In genomic region chr5:61162010-61162831, GRCh38 we compare ENCODE assay signal across 1 cellular context.
TF ChIP-seq lines count a peak whose summit lies in the region.

Gene SMIM15, minus strand, starts transcription at chr5:61162468. Its CDS starts 2,297 bp downstream, at chr5:61160171.

TF ChIP-seq in K562, 482 proteins besides CTCF, POLR2A, EP300 and RAD21 (continued from another document):
- no peak; the same call in 1 of the 2 replicates for TF ChIP-seq ZFP91 (CRISPR knock-in tag; IDR thresholded peaks at IDR 0.05)
- no peak for TF ChIP-seq SREBF2 (CRISPR knock-in tag; IDR thresholded peaks at IDR 0.05)
- TF ChIP-seq GTF2B (IDR thresholded peaks at IDR 0.05; ENCODE audit: extremely low read depth, insufficient read length): no peak
- TF ChIP-seq GABPB2 (CRISPR knock-in tag; conservative IDR thresholded peaks at IDR 0.05): no peak
- TF ChIP-seq PATZ1 (CRISPR knock-in tag; IDR thresholded peaks at IDR 0.05; ENCODE audit: borderline replicate concordance): no peak
- peak; percentile 65; the same call in 1 of the 2 replicates for TF ChIP-seq ATF7 (IDR thresholded peaks at IDR 0.05)
- no peak for TF ChIP-seq TCFL5 (CRISPR knock-in tag; conservative IDR thresholded peaks at IDR 0.05)
- TF ChIP-seq XRCC4 (IDR thresholded peaks at IDR 0.05; ENCODE audit: extremely low read depth, insufficient read depth, insufficient read length): no peak
- TF ChIP-seq HNRNPH1 (optimal IDR thresholded peaks at IDR 0.05; ENCODE audit: low read depth, low read length): no peak
- TF ChIP-seq NCOR1 (IDR thresholded peaks at IDR 0.05): no peak
- no peak for TF ChIP-seq FOXM1 (IDR thresholded peaks at IDR 0.05; ENCODE audit: low read depth)
- 0 out of 2 replicates have a peak, but pooled peaks have one; percentile 76 for TF ChIP-seq FOXM1 (CRISPR knock-in tag; IDR thresholded peaks at IDR 0.05; ENCODE audit: low read depth)
- no peak for TF ChIP-seq ZBTB8A (IDR thresholded peaks at IDR 0.05; ENCODE audit: partially characterized antibody)
- no peak for TF ChIP-seq ATF4 (CRISPR knock-in tag; IDR thresholded peaks at IDR 0.05)
- no peak for TF ChIP-seq ZNF57 (CRISPR knock-in tag; IDR thresholded peaks at IDR 0.05)
- TF ChIP-seq SIRT6 (IDR thresholded peaks at IDR 0.05; ENCODE audit: low read depth, low read length): no peak
- TF ChIP-seq SNAPC5 (CRISPR knock-in tag; IDR thresholded peaks at IDR 0.05): no peak
- TF ChIP-seq ESRRA (IDR thresholded peaks at IDR 0.05; ENCODE audit: borderline replicate concordance, low read depth): peak; percentile 59; the same call in 1 of the 2 replicates
- peak; percentile 21; the same call in 1 of the 2 replicates for TF ChIP-seq TOE1 (IDR thresholded peaks at IDR 0.05; ENCODE audit: borderline replicate concordance)
- no peak for TF ChIP-seq TOE1 (CRISPR knock-in tag; IDR thresholded peaks at IDR 0.05; ENCODE audit: borderline replicate concordance, low read depth)
- TF ChIP-seq ZNF282 (CRISPR knock-in tag; IDR thresholded peaks at IDR 0.05): no peak
- TF ChIP-seq ERF (CRISPR knock-in tag; IDR thresholded peaks at IDR 0.05): no peak
- TF ChIP-seq IRF9 (tag; IDR thresholded peaks at IDR 0.05): no peak
- TF ChIP-seq NFIX (CRISPR knock-in tag; IDR thresholded peaks at IDR 0.05; ENCODE audit: low read depth): no peak
- no peak for TF ChIP-seq ETS2 (tag; IDR thresholded peaks at IDR 0.05; ENCODE audit: borderline replicate concordance, poor library complexity, severe bottlenecking)
- no peak for TF ChIP-seq ILF3 (IDR thresholded peaks at IDR 0.05; ENCODE audit: borderline replicate concordance)
- TF ChIP-seq ZNF140 (CRISPR knock-in tag; IDR thresholded peaks at IDR 0.05): no peak
- no peak; the same call in 1 of the 2 replicates for TF ChIP-seq RNF2 (IDR thresholded peaks at IDR 0.05)
- TF ChIP-seq SAFB2 (IDR thresholded peaks at IDR 0.05; ENCODE audit: borderline replicate concordance, low read depth, low read length, severe bottlenecking): no peak
- TF ChIP-seq HDAC1 (IDR thresholded peaks at IDR 0.05): peak in 1 of 2 experiments; percentile 85; a peak in 2 of 4 replicates
- TF ChIP-seq TAF9B (IDR thresholded peaks at IDR 0.05; ENCODE audit: partially characterized antibody): peak; percentile 84
- TF ChIP-seq TARDBP (IDR thresholded peaks at IDR 0.05): 0 out of 2 replicates have a peak, but pooled peaks have one; percentile 48
- TF ChIP-seq ZNF507 (tag; conservative IDR thresholded peaks at IDR 0.05): no peak
- no peak for TF ChIP-seq BCLAF1 (IDR thresholded peaks at IDR 0.05; ENCODE audit: borderline replicate concordance in 1 of 2, control insufficient read depth in 1 of 2, low read depth in 2 of 2, low read length in 1 of 2)
- TF ChIP-seq BCL6 (CRISPR knock-in tag; IDR thresholded peaks at IDR 0.05): no peak
- TF ChIP-seq DPF2 (IDR thresholded peaks at IDR 0.05): no peak; the same call in 1 of the 2 replicates
- TF ChIP-seq ZNF778 (CRISPR knock-in tag; IDR thresholded peaks at IDR 0.05): no peak
- TF ChIP-seq WHSC1 (IDR thresholded peaks at IDR 0.05; ENCODE audit: low read length): no peak
- TF ChIP-seq FOXA3 (CRISPR knock-in tag; conservative IDR thresholded peaks at IDR 0.05 in 1 of 2, IDR thresholded peaks at IDR 0.05 in 1 of 2): no peak
- 0 out of 2 replicates have a peak, but pooled peaks have one; percentile 13 for TF ChIP-seq KLF1 (tag; IDR thresholded peaks at IDR 0.05)
- no peak; the same call in 1 of the 2 replicates for TF ChIP-seq GTF2F1 (IDR thresholded peaks at IDR 0.05; ENCODE audit: low read depth, low read length)
- peak; percentile 94 for TF ChIP-seq GABPB1 (CRISPR knock-in tag; IDR thresholded peaks at IDR 0.05)
- no peak for TF ChIP-seq CHD2 (IDR thresholded peaks at IDR 0.05; ENCODE audit: low read depth, low read length)
- no peak for TF ChIP-seq ZNF431 (CRISPR knock-in tag; IDR thresholded peaks at IDR 0.05)
- TF ChIP-seq RBM39 (optimal IDR thresholded peaks at IDR 0.05; ENCODE audit: low read depth, low read length): no peak
- TF ChIP-seq RAD51 (IDR thresholded peaks at IDR 0.05; ENCODE audit: borderline replicate concordance, low read depth): no peak
- no peak for TF ChIP-seq CREB3 (tag; conservative IDR thresholded peaks at IDR 0.05; ENCODE audit: low read depth)
- no peak for TF ChIP-seq GATAD2A (IDR thresholded peaks at IDR 0.05)
- TF ChIP-seq ZNF174 (CRISPR knock-in tag; IDR thresholded peaks at IDR 0.05): no peak
- TF ChIP-seq RNF219 (CRISPR knock-in tag; IDR thresholded peaks at IDR 0.05): no peak
- peak; percentile 97 for TF ChIP-seq ZBTB9 (CRISPR knock-in tag; IDR thresholded peaks at IDR 0.05)
- no peak for TF ChIP-seq SETDB1 (IDR thresholded peaks at IDR 0.05; ENCODE audit: low read length)
- TF ChIP-seq TFAP4 (CRISPR knock-in tag; IDR thresholded peaks at IDR 0.05; ENCODE audit: borderline replicate concordance): peak; percentile 88
- peak; percentile 62 to 82 for TF ChIP-seq E2F6 (IDR thresholded peaks at IDR 0.05; ENCODE audit: borderline replicate concordance in 1 of 2, extremely low read depth in 1 of 2, insufficient read depth in 1 of 2, insufficient read length in 1 of 2, low read depth in 1 of 2, low read length in 1 of 2, poor library complexity in 1 of 2, severe bottlenecking in 1 of 2)
